Comparison of ENCODE assay signal across 19 cellular contexts in the genomic region with DNA sequence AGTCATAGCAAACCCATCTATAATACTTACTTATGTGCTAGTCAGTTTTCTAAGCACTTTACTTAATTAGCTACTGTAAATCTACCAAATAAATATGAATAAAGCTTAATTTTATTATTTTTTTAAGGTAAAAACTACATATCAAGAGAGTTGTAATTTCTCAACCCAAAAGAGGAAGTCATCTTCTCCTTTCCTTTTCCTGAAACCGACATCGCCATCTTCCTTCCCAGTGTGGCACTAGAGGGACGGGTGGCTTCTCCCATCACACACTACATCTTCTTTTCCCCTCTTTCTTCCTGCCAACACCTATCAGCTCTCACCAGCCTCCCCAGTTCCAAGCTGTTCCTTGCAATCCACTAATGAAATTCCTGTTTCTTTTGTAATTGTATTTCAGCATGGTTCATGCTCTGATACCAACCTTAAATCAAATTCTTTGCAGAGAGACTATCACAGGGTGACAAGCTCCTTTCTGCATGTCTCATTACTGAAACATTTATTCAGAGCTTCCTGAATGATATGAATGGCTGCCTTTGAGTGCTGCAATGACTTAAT.
DNase-seq lines count a peak whose midpoint lies in the region; ATAC-seq, FAIRE-seq and TF ChIP-seq lines count a peak whose summit lies in the region.
"Had no signal": no experiment of that assay in that cellular context is flagged by ENCODE, and none has a peak within 500 bp of the region (broad histone marks: within the 10 kb centered on the region; RNA-seq: fewer than 3 reads in every experiment).

No MANE protein-coding gene starts in this region.

- no peak for TF ChIP-seq RAD21 in GM12878 (IDR thresholded peaks at IDR 0.05; ENCODE audit: insufficient read depth, low read depth, low read length)
- TF ChIP-seq RAD21 in neural cell (conservative IDR thresholded peaks at IDR 0.05), result no peak

- DNase-seq in MV-4-11 (lab: John Stamatoyannopoulos, UW), result peak; percentile 6
- no peak for DNase-seq in GM12878 (ENCODE audit: low read depth, low spot score)
- no peak for DNase-seq in stomach
- DNase-seq in Calu3, result no peak
- no peak for DNase-seq in foreskin melanocyte
- DNase-seq: C1 segment of cervical spinal cord; Caco-2; CD4-positive, alpha-beta memory T cell; DMS 273 treated with DMSO at 0.1 percent for 48 hours; DMS53; DMS79 treated with DMSO at 0.1 percent for 48 hours; GF-D8; GM23248; H7; HCEC 1CT had no signal

- no peaks in the 10 kb centered on the region for H3F3A ChIP-seq in neural cell (ENCODE audit: insufficient read depth, low read length, poor library complexity, severe bottlenecking)

- no peaks in the 10 kb centered on the region for H3K4me1 Mint-ChIP-seq in Calu3 (ENCODE audit: low read depth, unreplicated experiment)
- H3K4me1 Mint-ChIP-seq: CD4-positive, alpha-beta memory T cell had no signal

- H3K27me3 Mint-ChIP-seq in Calu3 (ENCODE audit: unreplicated experiment), result no peaks in the 10 kb centered on the region

- no peaks in the 10 kb centered on the region for H3K36me3 Mint-ChIP-seq in Calu3 (ENCODE audit: insufficient read depth, unreplicated experiment)
- H3K36me3 Mint-ChIP-seq: CD4-positive, alpha-beta memory T cell had no signal

- no peak for TF ChIP-seq POLR2A in GM12878 (IDR thresholded peaks at IDR 0.05; ENCODE audit: low read depth, low read length)
- no peak for TF ChIP-seq POLR2A in stomach (IDR thresholded peaks at IDR 0.05)

- H3K36me3 ChIP-seq in GM12878 (ENCODE audit: control insufficient read depth in 2 of 2, insufficient read depth in 2 of 2, low read length in 1 of 2) (no peaks in the 10 kb centered on the region), neural cell (ENCODE audit: insufficient read depth, low read length) (no peaks in the 10 kb centered on the region), stomach (no peaks in the 10 kb centered on the region)

- H3K9ac ChIP-seq in GM12878 (ENCODE audit: control insufficient read depth, insufficient read depth, low read length) (no peak overlapping the region), neural cell (ENCODE audit: low read length) (no peak overlapping the region)
- H3K9ac ChIP-seq: GM23248 had no signal

- no peaks in the 10 kb centered on the region for H3K27me3 ChIP-seq in GM12878 (replicated peaks in 1 of 2; ENCODE audit: control insufficient read depth in 2 of 2, insufficient read depth in 2 of 2, low read length in 1 of 2)
- H3K27me3 ChIP-seq in neural cell (ENCODE audit: insufficient read depth, low read depth, low read length), result no peaks in the 10 kb centered on the region
- H3K27me3 ChIP-seq in stomach, result peaks cover 0 to 4% (median 0%) of the 10 kb centered on the region in 3 donors

- H3K9me2 ChIP-seq in neural cell (ENCODE audit: insufficient read depth, low read length), result no peaks in the 10 kb centered on the region

- RAD21 ChIA-PET in GM12878 (lab: Charles Lee; ENCODE audit: unreplicated experiment), result no interaction called here

- no peak for FAIRE-seq in GM12878 (lab: Jason Lieb, UNC)
- FAIRE-seq: D721Med, H1 had no signal

- H3K4me2 ChIP-seq in GM12878 (ENCODE audit: control insufficient read depth, insufficient read depth) (no peak overlapping the region), neural cell (ENCODE audit: low read length) (peak overlapping the region; percentile 36)

- WGBS in GM12878 (ENCODE audit: insufficient coverage, insufficient replicate concordance, low lambda C conversion rate, missing lambda C conversion rate), result 0% methylated on average over 3 of the region's 3 CpGs
- 64 to 87% (median 73%) methylated on average over 3 of the region's 3 CpGs for WGBS in stomach, 5 donors

- intact Hi-C loops in GM12878 (cut with micrococcal nuclease; ENCODE audit: unreplicated experiment), result no loop called here
- intact Hi-C loops in stomach (cut with DNase I; ENCODE audit: low total_unique reads), result no loop called here
- intact Hi-C loops in Calu3 (cut with micrococcal nuclease; ENCODE audit: unreplicated experiment), result no loop called here

- CTCF ChIA-PET in GM12878 (lab: Yijun Ruan, JAX), result no interaction called here
- CTCF ChIA-PET in Calu3 (lab: Charles Lee), result no interaction called here

- ATAC-seq in GM12878 (no peak), GM18861 (IDR thresholded peaks at IDR 0.05; ENCODE audit: unreplicated experiment) (no peak)

- in situ Hi-C loops in GM12878 (cut with MboI), result no loop called here

- no peak for TF ChIP-seq EP300 in GM12878 (IDR thresholded peaks at IDR 0.05; ENCODE audit: borderline replicate concordance in 1 of 2, control insufficient read depth in 1 of 2, low read depth in 2 of 2, low read length in 2 of 2)
- peak; percentile 64 for TF ChIP-seq EP300 in neural cell (conservative IDR thresholded peaks at IDR 0.05; ENCODE audit: poor library complexity, severe bottlenecking)
- TF ChIP-seq EP300 in stomach (IDR thresholded peaks at IDR 0.05), result no peak

- BruUV-seq in GM12878 (replicated peaks; lab: Mats Ljungman, UMichigan), result no TSS peak
- BruUV-seq in Calu3 (replicated peaks; lab: Mats Ljungman, UMichigan), result no TSS peak

- TF ChIP-seq CTCF in GM12878 (IDR thresholded peaks at IDR 0.05 in 2 of 3, conservative IDR thresholded peaks at IDR 0.05 in 1 of 3; ENCODE audit: control insufficient read depth in 2 of 3, extremely low read depth in 1 of 3, insufficient read depth in 1 of 3, low read depth in 3 of 3, low read length in 3 of 3) (no peak), neural cell (IDR thresholded peaks at IDR 0.05; ENCODE audit: poor library complexity, severe bottlenecking) (peak; percentile 52), stomach (IDR thresholded peaks at IDR 0.05) (no peak), Calu3 (IDR thresholded peaks at IDR 0.05; ENCODE audit: unreplicated experiment) (no peak)

- no peak overlapping the region for H3K27ac Mint-ChIP-seq in Calu3 (ENCODE audit: unreplicated experiment)
- H3K27ac Mint-ChIP-seq: CD4-positive, alpha-beta memory T cell had no signal

- H3K4me3 Mint-ChIP-seq in Calu3 (ENCODE audit: low read depth, unreplicated experiment), result no peak overlapping the region
- H3K4me3 Mint-ChIP-seq: CD4-positive, alpha-beta memory T cell had no signal

- SMC1A ChIA-PET in GM12878 (lab: Charles Lee; ENCODE audit: uncharacterized antibody, unreplicated experiment), result interaction anchor here (0.6 to 0.8 kb wide), 2 partner anchors 64 to 419 kb away, joined by 3 read pairs; no protein-coding TSS in a partner anchor

- H3K4me3 ChIP-seq in GM12878, result no peak overlapping the region
- H3K4me3 ChIP-seq in neural cell (ENCODE audit: low read length), result no peak overlapping the region
- no peak overlapping the region for H3K4me3 ChIP-seq in stomach
- H3K4me3 ChIP-seq: GM23248 had no signal

- H2AFZ ChIP-seq in GM12878 (ENCODE audit: control insufficient read depth, low read depth, low read length) (no peak overlapping the region), neural cell (ENCODE audit: low read depth, low read length) (no peak overlapping the region)
- H2AFZ ChIP-seq: GM23248 had no signal

- H3K79me2 ChIP-seq in GM12878 (ENCODE audit: control insufficient read depth, insufficient read depth, low read length), result no peaks in the 10 kb centered on the region
- no peaks in the 10 kb centered on the region for H3K79me2 ChIP-seq in neural cell (replicated peaks; ENCODE audit: insufficient read depth, low read length)

- H3K27ac ChIP-seq in GM12878 (ENCODE audit: control insufficient read depth, insufficient read depth) (no peak overlapping the region), neural cell (ENCODE audit: low read length) (peak overlapping the region; percentile 68), stomach (no peak overlapping the region)
- H3K27ac ChIP-seq: GM23248 had no signal

- H4K20me1 ChIP-seq in GM12878 (ENCODE audit: control insufficient read depth, insufficient read depth), result no peaks in the 10 kb centered on the region
- no peaks in the 10 kb centered on the region for H4K20me1 ChIP-seq in neural cell (ENCODE audit: insufficient read depth)

- no peaks in the 10 kb centered on the region for H3K4me1 ChIP-seq in GM12878 (ENCODE audit: control insufficient read depth, insufficient read depth, low read length)
- no peaks in the 10 kb centered on the region for H3K4me1 ChIP-seq in stomach
- H3K4me1 ChIP-seq: Caco-2 had no signal

- POLR2A ChIA-PET in GM12878 (lab: Charles Lee), result no interaction called here

- H3K9me3 Mint-ChIP-seq in Calu3 (ENCODE audit: low read depth, unreplicated experiment), result peaks cover 5% of the 10 kb centered on the region

- H3K9me3 ChIP-seq in GM12878 (replicated peaks; ENCODE audit: control insufficient read depth, insufficient read depth, low read length) (no peaks in the 10 kb centered on the region), neural cell (ENCODE audit: low read length) (no peaks in the 10 kb centered on the region), stomach (peaks cover 0 to 9% (median 5%) of the 10 kb centered on the region in 4 donors)
- H3K9me3 ChIP-seq: Caco-2 had no signal

TF ChIP-seq in GM12878, 131 proteins besides CTCF, POLR2A, EP300 and RAD21 (continues in another document):
- TF ChIP-seq, protein P1, sequence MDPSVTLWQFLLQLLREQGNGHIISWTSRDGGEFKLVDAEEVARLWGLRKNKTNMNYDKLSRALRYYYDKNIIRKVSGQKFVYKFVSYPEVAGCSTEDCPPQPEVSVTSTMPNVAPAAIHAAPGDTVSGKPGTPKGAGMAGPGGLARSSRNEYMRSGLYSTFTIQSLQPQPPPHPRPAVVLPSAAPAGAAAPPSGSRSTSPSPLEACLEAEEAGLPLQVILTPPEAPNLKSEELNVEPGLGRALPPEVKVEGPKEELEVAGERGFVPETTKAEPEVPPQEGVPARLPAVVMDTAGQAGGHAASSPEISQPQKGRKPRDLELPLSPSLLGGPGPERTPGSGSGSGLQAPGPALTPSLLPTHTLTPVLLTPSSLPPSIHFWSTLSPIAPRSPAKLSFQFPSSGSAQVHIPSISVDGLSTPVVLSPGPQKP (IDR thresholded peaks at IDR 0.05; ENCODE audit: low read depth, low read length), result no peak

TF ChIP-seq in neural cell, 6 proteins besides CTCF, POLR2A, EP300 and RAD21 (continues in another document):
- TF ChIP-seq TAF1 (IDR thresholded peaks at IDR 0.05; ENCODE audit: low read depth), result no peak
- TF ChIP-seq SMC3 (conservative IDR thresholded peaks at IDR 0.05; ENCODE audit: poor library complexity), result peak; percentile 21
